24 cellular contexts compared by ENCODE assay signal in genomic region chr16:50942143-50942542, GRCh38.
"Had no signal": no experiment of that assay in that cellular context is flagged by ENCODE, and none has a peak within 500 bp of the region (broad histone marks: within the 10 kb centered on the region; RNA-seq: fewer than 3 reads in every experiment).

No MANE protein-coding gene starts in this region.

- H3K79me2 ChIP-seq: hepatocyte had no signal

- H3K4me1 ChIP-seq: colonic mucosa, esophagus muscularis mucosa, foreskin keratinocyte, gastroesophageal sphincter, heart left ventricle, psoas muscle, sigmoid colon, testis, tibial artery had no signal

- H3K4me3 ChIP-seq: colonic mucosa, esophagus muscularis mucosa, gastroesophageal sphincter, heart left ventricle, hepatocyte, ovary, psoas muscle, sigmoid colon, testis, tibial artery had no signal

- H3K36me3 ChIP-seq: colonic mucosa, esophagus muscularis mucosa, gastroesophageal sphincter, heart left ventricle, ovary, sigmoid colon, tibial artery had no signal

- H3K9me3 ChIP-seq: colonic mucosa, esophagus muscularis mucosa, gastroesophageal sphincter, heart left ventricle, ovary, psoas muscle, sigmoid colon, testis, tibial artery had no signal

- DNase-seq: colonic mucosa; effector CD8-positive, alpha-beta T cell; foreskin keratinocyte; heart left ventricle; kidney; mesenchymal stem cell; naive thymus-derived CD8-positive, alpha-beta T cell; nephron progenitor cell; occipital lobe; ovary; posterior cingulate gyrus; psoas muscle; right cardiac atrium; sigmoid colon; stimulated activated CD4-positive, alpha-beta T cell treated with anti-CD3 and anti-CD28 coated beads, Interleukin-4, amount 100 ng/mL, for 4 hours; stimulated activated naive CD8-positive, alpha-beta T cell treated with anti-CD3 and anti-CD28 coated beads, Interleukin-15, Interleukin-2, amounts not matched to agents 100 U/mL and 50 U/mL, for 24 hours; substantia nigra; testis; tibial artery had no signal

- ATAC-seq: foreskin keratinocyte; gastroesophageal sphincter; heart left ventricle; left lobe of liver; naive thymus-derived CD8-positive, alpha-beta T cell; psoas muscle; right cardiac atrium; stimulated activated memory B cell treated with anti-CD40 and anti-IgM and Interleukin-4, amounts not matched to agents 10 μg/mL and 1 μg/mL and 100 μg/mL, for 72 hours; stimulated activated naive CD8-positive, alpha-beta T cell treated with anti-CD3 and anti-CD28 coated beads, Interleukin-15, Interleukin-2, amounts not matched to agents 100 U/mL and 50 U/mL, for 24 hours had no signal

- H3K27ac ChIP-seq: colonic mucosa, esophagus muscularis mucosa, foreskin keratinocyte, gastroesophageal sphincter, heart left ventricle, hepatocyte, ovary, psoas muscle, sigmoid colon, testis, tibial artery had no signal

- H3K4me2 ChIP-seq: hepatocyte had no signal

- H3K27me3 ChIP-seq: colonic mucosa, foreskin keratinocyte, hepatocyte, ovary, sigmoid colon, testis, tibial artery had no signal
